Comparison of ENCODE assay signal across 26 cellular contexts in genomic region chr11:127452533-127452932, GRCh38.
"Had no signal": no experiment of that assay in that cellular context is flagged by ENCODE, and none has a peak within 500 bp of the region (broad histone marks: within the 10 kb centered on the region; RNA-seq: fewer than 3 reads in every experiment).

No MANE protein-coding gene starts in this region.

- H3K27ac Mint-ChIP-seq: dendritic cell treated with granulocyte-macrophage colony-stimulating factor and Interleukin-4, amounts not matched to agents 40 ng/mL and 50 ng/mL, for 4 days; effector memory CD8-positive, alpha-beta T cell; endodermal cell; immature natural killer cell; mesothelial cell of epicardium; naive B cell; naive thymus-derived CD8-positive, alpha-beta T cell had no signal

- H3K36me3 ChIP-seq: colonic mucosa, esophagus squamous epithelium, gastrocnemius medialis, lower lobe of right lung had no signal

- DNase-seq: colonic mucosa; cortex of kidney; effector CD8-positive, alpha-beta T cell; effector memory CD8-positive, alpha-beta T cell; endodermal cell; erythroblast; esophagus squamous epithelium; foreskin fibroblast; foreskin melanocyte; gastrocnemius medialis; immature natural killer cell; islet precursor cell; kidney; kidney glomerular epithelial cell; lower lobe of right lung; mesenchymal stem cell; mucosa of descending colon; naive B cell; naive thymus-derived CD8-positive, alpha-beta T cell had no signal

- H3K79me2 ChIP-seq: hepatocyte had no signal

- H3K4me3 ChIP-seq: colonic mucosa, esophagus squamous epithelium, gastrocnemius medialis, hepatocyte, lower lobe of right lung, mucosa of descending colon had no signal

- ATAC-seq: effector memory CD8-positive, alpha-beta T cell; esophagus mucosa; gastrocnemius medialis; left colon; left lobe of liver; lower lobe of right lung; mucosa of descending colon; naive thymus-derived CD8-positive, alpha-beta T cell had no signal

- H3K36me3 Mint-ChIP-seq: immature natural killer cell; mesothelial cell of epicardium; naive B cell; naive thymus-derived CD8-positive, alpha-beta T cell had no signal

- H3K4me3 Mint-ChIP-seq: dendritic cell treated with granulocyte-macrophage colony-stimulating factor and Interleukin-4, amounts not matched to agents 40 ng/mL and 50 ng/mL, for 4 days; effector memory CD8-positive, alpha-beta T cell; endodermal cell; immature natural killer cell; mesothelial cell of epicardium; naive B cell; naive thymus-derived CD8-positive, alpha-beta T cell had no signal

- H3K27me3 ChIP-seq: colonic mucosa, esophagus squamous epithelium, gastrocnemius medialis, hepatocyte had no signal

- H3K27ac ChIP-seq: colonic mucosa, epithelial cell of prostate, esophagus squamous epithelium, gastrocnemius medialis, hepatocyte, lower lobe of right lung had no signal

- H3K4me1 ChIP-seq: colonic mucosa, esophagus squamous epithelium, gastrocnemius medialis, lower lobe of right lung had no signal

- H3K4me1 Mint-ChIP-seq: immature natural killer cell; naive B cell; naive thymus-derived CD8-positive, alpha-beta T cell had no signal

- H3K9me3 Mint-ChIP-seq: dendritic cell treated with granulocyte-macrophage colony-stimulating factor and Interleukin-4, amounts not matched to agents 40 ng/mL and 50 ng/mL, for 4 days; naive thymus-derived CD8-positive, alpha-beta T cell had no signal

- H3K4me2 ChIP-seq: hepatocyte had no signal

- H3K9me3 ChIP-seq: colonic mucosa, esophagus squamous epithelium, gastrocnemius medialis, lower lobe of right lung, mucosa of descending colon had no signal

- H3K27me3 Mint-ChIP-seq: dendritic cell treated with granulocyte-macrophage colony-stimulating factor and Interleukin-4, amounts not matched to agents 40 ng/mL and 50 ng/mL, for 4 days; effector memory CD8-positive, alpha-beta T cell; naive B cell had no signal

- H2AFZ ChIP-seq: hepatocyte had no signal
